In the genomic region with DNA sequence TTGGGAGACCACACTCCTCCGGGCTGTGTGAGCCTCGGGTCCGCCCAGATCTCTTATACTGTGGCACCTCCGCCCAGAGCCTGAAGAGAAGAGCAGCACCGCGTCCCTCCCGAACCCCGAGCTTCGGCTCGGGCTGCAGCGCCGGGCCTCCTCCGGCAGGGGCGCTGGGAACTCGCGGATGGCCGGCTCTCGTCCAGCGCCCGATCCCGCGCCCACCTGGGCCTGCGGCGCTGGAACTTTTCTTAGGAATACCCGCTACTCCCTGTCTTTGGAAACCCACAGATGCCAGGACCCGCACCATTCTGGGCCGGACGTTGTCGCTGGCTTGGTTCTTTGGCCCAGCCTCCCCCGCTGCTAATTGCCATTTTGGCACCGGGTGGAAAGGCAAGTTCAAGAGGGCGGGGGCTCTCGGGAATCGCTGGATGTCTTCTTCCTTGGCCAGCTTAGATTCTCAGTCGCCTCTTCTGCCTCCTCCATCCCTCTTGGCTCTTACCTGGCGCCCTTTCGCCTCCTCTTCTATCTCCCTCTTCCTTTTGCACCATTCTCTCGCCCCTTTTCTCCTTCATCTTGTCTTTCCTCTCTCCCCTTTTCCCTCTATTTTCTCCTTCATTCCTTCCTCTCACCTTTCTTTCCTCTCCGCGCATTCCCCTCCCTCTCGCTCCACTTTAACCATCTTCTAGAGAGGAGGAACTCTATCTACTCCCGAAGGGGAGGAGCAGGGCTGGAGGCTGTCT, we compare ENCODE assay signal across 8 cellular contexts. TPM values are rescaled to one million over a fixed set of nuclear protein-coding genes. Genes with fewer than 3 reads are reported as not detected.
A peak's percentile ranks its signal among the peaks of the same experiment; 100 is the strongest.
DNase-seq lines count a peak whose midpoint lies in the region; ATAC-seq and TF ChIP-seq lines count a peak whose summit lies in the region.

No MANE protein-coding gene starts in this region.

- H3K9me3 ChIP-seq in HUES64 (ENCODE audit: insufficient read depth, low read depth, low read length) (no peaks in the 10 kb centered on the region), neural cell (ENCODE audit: low read length) (no peaks in the 10 kb centered on the region), SJCRH30 (replicated peaks) (no peaks in the 10 kb centered on the region)

- H3K9me3 Mint-ChIP-seq in endothelial cell (ENCODE audit: unreplicated experiment) = no peaks in the 10 kb centered on the region

- H3F3A ChIP-seq in neural cell (ENCODE audit: insufficient read depth, low read length, poor library complexity, severe bottlenecking) = no peaks in the 10 kb centered on the region

- no peaks in the 10 kb centered on the region for H3K79me2 ChIP-seq in neural cell (replicated peaks; ENCODE audit: insufficient read depth, low read length)

- H3K27ac ChIP-seq in HUES64 (ENCODE audit: low read depth, low read length) (no peak overlapping the region), neural cell (ENCODE audit: low read length) (no peak overlapping the region), SJCRH30 (no peak overlapping the region)

- H3K27ac Mint-ChIP-seq in endothelial cell (ENCODE audit: unreplicated experiment) = no peak overlapping the region

- H3K4me2 ChIP-seq in neural cell (ENCODE audit: low read length) = peak overlapping the region; percentile 97

- DNase-seq in ELR (ENCODE audit: low read depth) (peak; percentile 10), endothelial cell (ENCODE audit: low spot score) (peak; percentile 78), NCI-H1105 (lab: John Stamatoyannopoulos, UW) (no peak), NCI-H187 (lab: John Stamatoyannopoulos, UW) (no peak), SJCRH30 (no peak)

- H3K27me3 ChIP-seq in HUES64 (ENCODE audit: insufficient read depth, low read length) (peaks cover 75% of the 10 kb centered on the region), neural cell (ENCODE audit: insufficient read depth, low read depth, low read length) (peaks cover 60% of the 10 kb centered on the region), SJCRH30 (peaks cover 10% of the 10 kb centered on the region)

- H3K9ac ChIP-seq in HUES64 (ENCODE audit: low read depth, low read length) = no peak overlapping the region
- peak overlapping the region; percentile 67 for H3K9ac ChIP-seq in neural cell (ENCODE audit: low read length)

- under 1% methylated on average over 42 of the region's 42 CpGs for WGBS in HUES64

- H3K4me1 ChIP-seq in HUES64 (ENCODE audit: insufficient read depth, low read length) (no peaks in the 10 kb centered on the region), SJCRH30 (no peaks in the 10 kb centered on the region)

- TF ChIP-seq CTCF in endothelial cell (IDR thresholded peaks at IDR 0.05; ENCODE audit: unreplicated experiment) (peak; percentile 68), neural cell (IDR thresholded peaks at IDR 0.05; ENCODE audit: poor library complexity, severe bottlenecking) (peak; percentile 84)

- peak overlapping the region; percentile 80 for H3K4me3 Mint-ChIP-seq in endothelial cell (ENCODE audit: unreplicated experiment)

- peak; percentile 83 for TF ChIP-seq RAD21 in neural cell (conservative IDR thresholded peaks at IDR 0.05)

- H3K36me3 ChIP-seq in HUES64 (ENCODE audit: insufficient read depth, low read length) (no peaks in the 10 kb centered on the region), neural cell (ENCODE audit: insufficient read depth, low read length) (no peaks in the 10 kb centered on the region), SJCRH30 (no peaks in the 10 kb centered on the region)

- no peaks in the 10 kb centered on the region for H4K20me1 ChIP-seq in neural cell (ENCODE audit: insufficient read depth)

- H3K4me1 Mint-ChIP-seq in endothelial cell (ENCODE audit: unreplicated experiment) = peaks cover 12% of the 10 kb centered on the region

- ATAC-seq in HG03139 (IDR thresholded peaks at IDR 0.05; ENCODE audit: unreplicated experiment) = no peak

- H3K36me3 Mint-ChIP-seq in endothelial cell (ENCODE audit: low read depth, unreplicated experiment) = peaks cover 5% of the 10 kb centered on the region

- H3K9me2 ChIP-seq in neural cell (ENCODE audit: insufficient read depth, low read length) = no peaks in the 10 kb centered on the region

- peak overlapping the region; percentile 69 for H3K4me3 ChIP-seq in HUES64 (ENCODE audit: low read length)
- H3K4me3 ChIP-seq in neural cell (ENCODE audit: low read length) = peak overlapping the region; percentile 86
- no peak overlapping the region for H3K4me3 ChIP-seq in SJCRH30

- no peak for TF ChIP-seq EP300 in neural cell (conservative IDR thresholded peaks at IDR 0.05; ENCODE audit: poor library complexity, severe bottlenecking)

- no peak overlapping the region for H2AFZ ChIP-seq in neural cell (ENCODE audit: low read depth, low read length)

- peaks cover 40% of the 10 kb centered on the region for H3K27me3 Mint-ChIP-seq in endothelial cell (ENCODE audit: unreplicated experiment)

TF ChIP-seq in neural cell, 6 proteins besides CTCF, POLR2A, EP300 and RAD21:
- TF ChIP-seq TAF1 (IDR thresholded peaks at IDR 0.05; ENCODE audit: low read depth) (no peak), POLR2AphosphoS5 (IDR thresholded peaks at IDR 0.05) (no peak), MXI1 (conservative IDR thresholded peaks at IDR 0.05; ENCODE audit: poor library complexity, severe bottlenecking) (no peak), SMC3 (conservative IDR thresholded peaks at IDR 0.05; ENCODE audit: poor library complexity) (peak; percentile 76), EZH2 (IDR thresholded peaks at IDR 0.05; ENCODE audit: borderline replicate concordance, insufficient read depth, low read length, poor library complexity, severe bottlenecking) (no peak)
- TF ChIP-seq, protein P1, sequence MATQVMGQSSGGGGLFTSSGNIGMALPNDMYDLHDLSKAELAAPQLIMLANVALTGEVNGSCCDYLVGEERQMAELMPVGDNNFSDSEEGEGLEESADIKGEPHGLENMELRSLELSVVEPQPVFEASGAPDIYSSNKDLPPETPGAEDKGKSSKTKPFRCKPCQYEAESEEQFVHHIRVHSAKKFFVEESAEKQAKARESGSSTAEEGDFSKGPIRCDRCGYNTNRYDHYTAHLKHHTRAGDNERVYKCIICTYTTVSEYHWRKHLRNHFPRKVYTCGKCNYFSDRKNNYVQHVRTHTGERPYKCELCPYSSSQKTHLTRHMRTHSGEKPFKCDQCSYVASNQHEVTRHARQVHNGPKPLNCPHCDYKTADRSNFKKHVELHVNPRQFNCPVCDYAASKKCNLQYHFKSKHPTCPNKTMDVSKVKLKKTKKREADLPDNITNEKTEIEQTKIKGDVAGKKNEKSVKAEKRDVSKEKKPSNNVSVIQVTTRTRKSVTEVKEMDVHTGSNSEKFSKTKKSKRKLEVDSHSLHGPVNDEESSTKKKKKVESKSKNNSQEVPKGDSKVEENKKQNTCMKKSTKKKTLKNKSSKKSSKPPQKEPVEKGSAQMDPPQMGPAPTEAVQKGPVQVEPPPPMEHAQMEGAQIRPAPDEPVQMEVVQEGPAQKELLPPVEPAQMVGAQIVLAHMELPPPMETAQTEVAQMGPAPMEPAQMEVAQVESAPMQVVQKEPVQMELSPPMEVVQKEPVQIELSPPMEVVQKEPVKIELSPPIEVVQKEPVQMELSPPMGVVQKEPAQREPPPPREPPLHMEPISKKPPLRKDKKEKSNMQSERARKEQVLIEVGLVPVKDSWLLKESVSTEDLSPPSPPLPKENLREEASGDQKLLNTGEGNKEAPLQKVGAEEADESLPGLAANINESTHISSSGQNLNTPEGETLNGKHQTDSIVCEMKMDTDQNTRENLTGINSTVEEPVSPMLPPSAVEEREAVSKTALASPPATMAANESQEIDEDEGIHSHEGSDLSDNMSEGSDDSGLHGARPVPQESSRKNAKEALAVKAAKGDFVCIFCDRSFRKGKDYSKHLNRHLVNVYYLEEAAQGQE (IDR thresholded peaks at IDR 0.05; ENCODE audit: borderline replicate concordance) = no peak

RNA-seq across cellular contexts. Expression of gene SORCS3, which starts 2.1 kb away (rescaled TPM):
- polyA plus RNA-seq in HUES64 (2013, experiment 1 of 2) = 0.20 TPM
- polyA plus RNA-seq in HUES64 (2013, experiment 2 of 2) = 0.32 TPM
- not detected for total RNA-seq in endothelial cell (ENCODE audit: unreplicated experiment)
- polyA plus RNA-seq in neural cell = 9.8 and 14.4 TPM in 2 replicates
- polyA minus RNA-seq in neural cell = 19.7 and 20.9 TPM in 2 replicates
- not detected in 2 replicates for total RNA-seq in SJCRH30 (2014; rRNA removed; shearing (Covaris generic))

Comparison
In these comparisons a context has a peak if more than half of its experiments do, and no peak if none do; other contexts are left out.
1. DNase-seq: peak in ELR (single experiment) and endothelial cell (single experiment); none in NCI-H1105 (single experiment), NCI-H187 (0 of 2) and SJCRH30 (0 of 2).